ENCODE assay signal across 8 cellular contexts in the genomic region with DNA sequence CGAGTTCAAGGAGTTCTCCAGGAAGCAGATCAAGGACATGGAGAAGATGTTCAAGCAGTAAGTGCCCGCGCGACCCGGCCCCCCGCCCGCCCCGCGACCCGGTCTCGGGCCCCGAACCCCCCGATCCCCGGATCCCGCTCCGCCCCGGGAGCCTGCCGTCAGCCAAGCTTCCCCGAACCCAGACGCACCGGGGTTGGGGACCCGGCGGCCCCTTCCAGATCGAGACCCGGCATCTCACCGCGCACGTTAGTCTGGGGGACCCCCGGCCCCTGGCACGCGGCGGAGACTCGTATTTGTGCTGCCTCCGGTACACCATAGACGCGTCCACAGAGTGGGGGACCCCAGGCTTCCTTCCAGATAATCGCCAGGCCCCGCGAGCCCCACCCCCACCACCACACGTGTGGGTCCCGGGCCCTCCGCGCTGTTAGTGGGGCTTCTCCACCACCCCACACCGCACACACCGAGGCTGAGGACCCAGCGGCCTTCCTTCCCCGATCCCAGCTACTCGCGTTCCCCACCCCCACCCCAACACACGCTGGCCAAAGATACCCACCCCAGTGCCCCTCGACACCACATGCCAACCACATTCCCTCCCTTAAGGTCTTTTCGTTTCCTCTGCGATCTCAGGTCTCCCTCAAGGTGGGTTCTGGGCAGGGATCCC. TPM values are rescaled to one million over a fixed set of nuclear protein-coding genes. Genes with fewer than 3 reads are reported as not detected.
DNase-seq lines count a peak whose midpoint lies in the region; ATAC-seq lines count a peak whose summit lies in the region.

No MANE protein-coding gene starts in this region.

- no peaks in the 10 kb centered on the region for H3K9me3 Mint-ChIP-seq in immature natural killer cell

- peaks cover 24 to 41% (median 29%) of the 10 kb centered on the region in 3 donors for H3K36me3 Mint-ChIP-seq in immature natural killer cell

- peak overlapping the region; percentile 16 for H3K27ac ChIP-seq in subcutaneous abdominal adipose tissue (ENCODE audit: low read depth, low read length)

- intact Hi-C loops in sciatic nerve (cut with DNase I): no loop called here

- peaks cover 0 to 7% (median 0%) of the 10 kb centered on the region in 5 donors for H3K36me3 ChIP-seq in subcutaneous abdominal adipose tissue (ENCODE audit: control insufficient read depth in 5 of 5, insufficient read depth in 5 of 5, low read length in 5 of 5)

- peak overlapping the region; percentile 96 to 100 (median 97) for H3K4me3 Mint-ChIP-seq in immature natural killer cell

- H3K27me3 Mint-ChIP-seq in immature natural killer cell (ENCODE audit: low read depth in 3 of 3): peaks cover 57 to 63% (median 60%) of the 10 kb centered on the region in 3 donors

- ATAC-seq in sciatic nerve: no peak

- no peaks in the 10 kb centered on the region for H3K27me3 ChIP-seq in subcutaneous abdominal adipose tissue (ENCODE audit: control insufficient read depth in 5 of 5, insufficient read depth in 4 of 5, low read length in 5 of 5)

- H3K4me1 Mint-ChIP-seq in immature natural killer cell: peaks cover 77 to 79% of the 10 kb centered on the region in 2 donors

- H3K9me3 ChIP-seq in subcutaneous abdominal adipose tissue (ENCODE audit: control insufficient read depth in 5 of 5, low read length in 5 of 5): no peaks in the 10 kb centered on the region

- peak overlapping the region; percentile 97 to 100 (median 100) for H3K27ac Mint-ChIP-seq in immature natural killer cell

- peak overlapping the region; percentile 72 to 92 (median 82) for H3K4me3 ChIP-seq in subcutaneous abdominal adipose tissue (ENCODE audit: low read depth in 1 of 5, low read length in 5 of 5)

- peak; percentile 23 for DNase-seq in stimulated activated CD4-positive, alpha-beta T cell treated with anti-CD3 and anti-CD28 coated beads, Interleukin-12 subunit alpha, Interleukin-12 subunit beta, amount 100 ng/mL, for 4 hours
- no peak for DNase-seq in stimulated activated CD4-positive, alpha-beta T cell treated with anti-CD3 and anti-CD28 coated beads, Interleukin-4, amount 100 ng/mL, for 24 hours
- peak; percentile 43 to 46 for DNase-seq in activated T-cell treated with anti-CD3 and anti-CD28 coated beads, Interleukin-2, amount 50 U/mL, for 48 hours
- DNase-seq in immature natural killer cell: peak; percentile 64 to 75 (median 68)
- DNase-seq in H4 (ENCODE audit: low spot score): no peak
- DNase-seq in hypothalamus (lab: John Stamatoyannopoulos, UW): no peak
- DNase-seq in sciatic nerve (ENCODE audit: low spot score): no peak

- H3K9ac ChIP-seq in subcutaneous abdominal adipose tissue (ENCODE audit: low read length in 5 of 5): peak overlapping the region; percentile 28 to 84 (median 82)

- peaks cover 0 to 73% (median 56%) of the 10 kb centered on the region in 5 donors for H3K4me1 ChIP-seq in subcutaneous abdominal adipose tissue (ENCODE audit: control insufficient read depth in 5 of 5, insufficient read depth in 5 of 5, low read length in 5 of 5)

RNA-seq across cellular contexts. Expression of gene EFHD2, which starts 0.7 kb away (rescaled TPM):
- polyA plus RNA-seq in immature natural killer cell: 1,000 to 10,000 TPM in 1 of 3 donors, 100 to 1,000 TPM in 2; 686 to 1,063 (median 771) TPM
- 30.8 and 33.5 TPM in 2 replicates for total RNA-seq in H4 (2014; rRNA removed; shearing (Covaris generic))
- 28.7 TPM for total RNA-seq in sciatic nerve

RNA-seq across cellular contexts. Expression of gene CTRC, which starts 27.9 kb away (rescaled TPM):
- not detected for polyA plus RNA-seq in immature natural killer cell
- total RNA-seq in H4 (2014; rRNA removed; shearing (Covaris generic)): 0.15 and 0.43 TPM in 2 replicates
- 2.2 TPM for total RNA-seq in sciatic nerve

RNA-seq across cellular contexts. Expression of gene CELA2A, which starts 46.2 kb away (rescaled TPM):
- polyA plus RNA-seq in immature natural killer cell: not detected
- total RNA-seq in H4 (2014; rRNA removed; shearing (Covaris generic)): not detected in 2 replicates
- 0.94 TPM for total RNA-seq in sciatic nerve

Comparison
In these comparisons a context has a peak if more than half of its experiments do, and no peak if none do; other contexts are left out.
1. DNase-seq: peak in stimulated activated CD4-positive, alpha-beta T cell treated with anti-CD3 and anti-CD28 coated beads, Interleukin-12 subunit alpha, Interleukin-12 subunit beta, amount 100 ng/mL, for 4 hours (single experiment), activated T-cell treated with anti-CD3 and anti-CD28 coated beads, Interleukin-2, amount 50 U/mL, for 48 hours (2 of 2) and immature natural killer cell (3 of 3); none in stimulated activated CD4-positive, alpha-beta T cell treated with anti-CD3 and anti-CD28 coated beads, Interleukin-4, amount 100 ng/mL, for 24 hours (single experiment), H4 (single experiment), hypothalamus (0 of 51) and sciatic nerve (single experiment).